Comparison of ENCODE assay signal across 12 cellular contexts in genomic region chr6:70586114-70586513, GRCh38. TPM values are rescaled to one million over a fixed set of nuclear protein-coding genes. Genes with fewer than 3 reads are reported as not detected.
DNase-seq lines count a peak whose midpoint lies in the region; ATAC-seq and TF ChIP-seq lines count a peak whose summit lies in the region.
"Had no signal": no experiment of that assay in that cellular context is flagged by ENCODE, and none has a peak within 500 bp of the region (broad histone marks: within the 10 kb centered on the region; RNA-seq: fewer than 3 reads in every experiment).

No MANE protein-coding gene starts in this region.

- no peak for DNase-seq in activated T-helper 1 cell treated with anti-CD3 and anti-CD28 coated beads, Interleukin-12 subunit alpha, Interleukin-12 subunit beta, Interleukin-2, Interleukin-4 antibody, amounts not matched to agents 30 ng/mL and 10 ng/mL and 1 ng/mL, durations not matched to agents 14 hours and 24 hours and 36 hours (ENCODE audit: low spot score)
- DNase-seq in epidermal melanocyte (ENCODE audit: insufficient read length, low spot score) (no peak), left cardiac atrium (no peak), right atrium auricular region (ENCODE audit: low spot score) (no peak)
- DNase-seq: activated T-cell treated with anti-CD3 and anti-CD28 coated beads for 4 hours, T1000 had no signal

- H3K27ac Mint-ChIP-seq in activated T-helper 1 cell treated with anti-CD3 and anti-CD28 coated beads, Interleukin-12 subunit alpha, Interleukin-12 subunit beta, Interleukin-2, Interleukin-4 antibody, amounts not matched to agents 30 ng/mL and 10 ng/mL and 1 ng/mL, durations not matched to agents 14 hours and 24 hours and 36 hours: no peak overlapping the region

- ATAC-seq in GM18861 (IDR thresholded peaks at IDR 0.05; ENCODE audit: unreplicated experiment) (peak; percentile 76), GM21367 (IDR thresholded peaks at IDR 0.05; ENCODE audit: unreplicated experiment) (peak; percentile 97), HG02970 (IDR thresholded peaks at IDR 0.05; ENCODE audit: low FRiP score, unreplicated experiment) (peak; percentile 85), HG03571 (IDR thresholded peaks at IDR 0.05; ENCODE audit: unreplicated experiment) (peak; percentile 54), left cardiac atrium (no peak)
- ATAC-seq: Panc1 had no signal

- H3K4me1 ChIP-seq in right atrium auricular region: no peaks in the 10 kb centered on the region

- H3K4me3 Mint-ChIP-seq in activated T-helper 1 cell treated with anti-CD3 and anti-CD28 coated beads, Interleukin-12 subunit alpha, Interleukin-12 subunit beta, Interleukin-2, Interleukin-4 antibody, amounts not matched to agents 30 ng/mL and 10 ng/mL and 1 ng/mL, durations not matched to agents 14 hours and 24 hours and 36 hours: no peak overlapping the region
- H3K4me3 Mint-ChIP-seq: IgD-negative memory B cell had no signal

- H3K9me3 Mint-ChIP-seq in activated T-helper 1 cell treated with anti-CD3 and anti-CD28 coated beads, Interleukin-12 subunit alpha, Interleukin-12 subunit beta, Interleukin-2, Interleukin-4 antibody, amounts not matched to agents 30 ng/mL and 10 ng/mL and 1 ng/mL, durations not matched to agents 14 hours and 24 hours and 36 hours: no peaks in the 10 kb centered on the region
- H3K9me3 Mint-ChIP-seq: IgD-negative memory B cell had no signal

- no peak overlapping the region for H3K4me3 ChIP-seq in right atrium auricular region

- H3K36me3 Mint-ChIP-seq in activated T-helper 1 cell treated with anti-CD3 and anti-CD28 coated beads, Interleukin-12 subunit alpha, Interleukin-12 subunit beta, Interleukin-2, Interleukin-4 antibody, amounts not matched to agents 30 ng/mL and 10 ng/mL and 1 ng/mL, durations not matched to agents 14 hours and 24 hours and 36 hours (ENCODE audit: low read depth): peaks cover 35% of the 10 kb centered on the region

- no peaks in the 10 kb centered on the region for H3K27me3 ChIP-seq in right atrium auricular region

- H3K9me3 ChIP-seq in right atrium auricular region: no peaks in the 10 kb centered on the region

- no peak for TF ChIP-seq CTCF in right atrium auricular region (IDR thresholded peaks at IDR 0.05)

- peaks cover 35% of the 10 kb centered on the region for H3K36me3 ChIP-seq in right atrium auricular region

- H3K27ac ChIP-seq in right atrium auricular region: no peak overlapping the region

- peaks cover 14% of the 10 kb centered on the region for H3K4me1 Mint-ChIP-seq in activated T-helper 1 cell treated with anti-CD3 and anti-CD28 coated beads, Interleukin-12 subunit alpha, Interleukin-12 subunit beta, Interleukin-2, Interleukin-4 antibody, amounts not matched to agents 30 ng/mL and 10 ng/mL and 1 ng/mL, durations not matched to agents 14 hours and 24 hours and 36 hours (ENCODE audit: low read depth)

- intact Hi-C loops in activated T-helper 1 cell treated with anti-CD3 and anti-CD28 coated beads, Interleukin-12 subunit alpha, Interleukin-12 subunit beta, Interleukin-2, Interleukin-4 antibody, amounts not matched to agents 30 ng/mL and 10 ng/mL and 1 ng/mL, durations not matched to agents 14 hours and 24 hours and 36 hours (cut with micrococcal nuclease): no loop called here
- intact Hi-C loops in left cardiac atrium (cut with DNase I): no loop called here

- H3K27me3 Mint-ChIP-seq in activated T-helper 1 cell treated with anti-CD3 and anti-CD28 coated beads, Interleukin-12 subunit alpha, Interleukin-12 subunit beta, Interleukin-2, Interleukin-4 antibody, amounts not matched to agents 30 ng/mL and 10 ng/mL and 1 ng/mL, durations not matched to agents 14 hours and 24 hours and 36 hours (ENCODE audit: insufficient read depth): no peaks in the 10 kb centered on the region
- H3K27me3 Mint-ChIP-seq: IgD-negative memory B cell had no signal

RNA-seq across cellular contexts. Expression of gene SDHAF4, which starts 19.4 kb away (rescaled TPM):
- 10.6 and 11.8 TPM in 2 replicates for total RNA-seq in activated T-helper 1 cell treated with anti-CD3 and anti-CD28 coated beads, Interleukin-12 subunit alpha, Interleukin-12 subunit beta, Interleukin-2, Interleukin-4 antibody, amounts not matched to agents 30 ng/mL and 10 ng/mL and 1 ng/mL, durations not matched to agents 14 hours and 24 hours and 36 hours
- 10 to 100 TPM; 15.5 to 16.4 TPM for total RNA-seq in left cardiac atrium
- 1 to 10 TPM; 8.0 to 9.4 TPM for total RNA-seq in right atrium auricular region

Comparison
In these comparisons a context has a peak if more than half of its experiments do, and no peak if none do; other contexts are left out.
1. ATAC-seq: peak in GM18861 (single experiment), GM21367 (single experiment), HG02970 (single experiment) and HG03571 (single experiment); none in left cardiac atrium (0 of 2).